7 cellular contexts compared by ENCODE assay signal in genomic region chr11:72722050-72722748, GRCh38. TPM values are rescaled to one million over a fixed set of nuclear protein-coding genes. Genes with fewer than 3 reads are reported as not detected.
DNase-seq lines count a peak whose midpoint lies in the region; ATAC-seq, FAIRE-seq and TF ChIP-seq lines count a peak whose summit lies in the region.

No MANE protein-coding gene starts in this region.

- TF ChIP-seq CTCF in astrocyte (IDR thresholded peaks at IDR 0.05; ENCODE audit: insufficient read depth, low read depth, low read length) (no peak), sigmoid colon (IDR thresholded peaks at IDR 0.05) (no peak)

- H3K27me3 Mint-ChIP-seq in astrocyte (ENCODE audit: low read depth, unreplicated experiment): no peaks in the 10 kb centered on the region

- peak overlapping the region; percentile 92 for H3K4me2 ChIP-seq in astrocyte (ENCODE audit: low read length)

- peak; percentile 47 for FAIRE-seq in astrocyte (lab: Jason Lieb, UNC)

- H3K4me3 Mint-ChIP-seq in astrocyte (ENCODE audit: unreplicated experiment): peak overlapping the region; percentile 67

- peak overlapping the region; percentile 58 for H3K4me3 ChIP-seq in astrocyte (ENCODE audit: insufficient read depth, low read depth, low read length)
- H3K4me3 ChIP-seq in sigmoid colon: peak overlapping the region; percentile 56 to 82 (median 62)

- H2AFZ ChIP-seq in astrocyte (ENCODE audit: low read depth, low read length): peak overlapping the region; percentile 82

- H3K4me1 Mint-ChIP-seq in astrocyte (ENCODE audit: low read depth, unreplicated experiment): peaks cover 34% of the 10 kb centered on the region

- no peak for TF ChIP-seq EP300 in sigmoid colon (IDR thresholded peaks at IDR 0.05)

- H3K79me2 ChIP-seq in astrocyte (ENCODE audit: insufficient read depth, low read length): peaks cover 71% of the 10 kb centered on the region

- intact Hi-C loops in sigmoid colon (cut with DNase I): loop anchor here (10.0 kb wide), 1 partner anchor 423 kb away; the partner anchor contains the start of gene FCHSD2

- H3K9ac ChIP-seq in astrocyte (ENCODE audit: low read length): peak overlapping the region; percentile 82

- H3K9me3 Mint-ChIP-seq in astrocyte (ENCODE audit: unreplicated experiment): no peaks in the 10 kb centered on the region

- peaks cover 2% of the 10 kb centered on the region for H3K36me3 ChIP-seq in astrocyte (ENCODE audit: insufficient read depth, low read length)
- H3K36me3 ChIP-seq in sigmoid colon: peaks cover 0 to 8% (median 2%) of the 10 kb centered on the region in 4 donors

- peak; percentile 68 for ATAC-seq in GM18505 (IDR thresholded peaks at IDR 0.05; ENCODE audit: unreplicated experiment)
- peak; percentile 73 for ATAC-seq in HG02870 (IDR thresholded peaks at IDR 0.05; ENCODE audit: unreplicated experiment)

- 0 to 1% methylated on average over 10 of the region's 10 CpGs for WGBS in sigmoid colon, 2 donors

- peak; percentile 70 for DNase-seq in NCI-H1694 (lab: John Stamatoyannopoulos, UW)
- peak; percentile 76 for DNase-seq in T-helper 22 cell (ENCODE audit: low read depth)
- DNase-seq in astrocyte (ENCODE audit: low read depth): peak; percentile 90
- peak; percentile 99 for DNase-seq in hepatic stellate cell (ENCODE audit: low spot score)
- DNase-seq in sigmoid colon: peak; percentile 93

- H3K27me3 ChIP-seq in astrocyte (ENCODE audit: insufficient read depth, low read length) (no peaks in the 10 kb centered on the region), sigmoid colon (no peaks in the 10 kb centered on the region)

- peak overlapping the region; percentile 68 for H3K27ac ChIP-seq in astrocyte (ENCODE audit: low read depth, low read length)
- H3K27ac ChIP-seq in sigmoid colon: peak overlapping the region; percentile 83 to 89 (median 88)

- peaks cover 48% of the 10 kb centered on the region for H4K20me1 ChIP-seq in astrocyte (ENCODE audit: insufficient read depth, low read length)

- peak; percentile 78 for TF ChIP-seq POLR2A in GM18505 (IDR thresholded peaks at IDR 0.05; ENCODE audit: borderline replicate concordance, extremely low read depth, insufficient read depth, insufficient read length)
- no peak for TF ChIP-seq POLR2A in sigmoid colon (IDR thresholded peaks at IDR 0.05)

- H3K9me3 ChIP-seq in astrocyte (ENCODE audit: insufficient read depth, low read depth, low read length) (no peaks in the 10 kb centered on the region), sigmoid colon (no peaks in the 10 kb centered on the region)

- H3K4me1 ChIP-seq in astrocyte (ENCODE audit: insufficient read depth, low read length) (peaks cover 29% of the 10 kb centered on the region), sigmoid colon (peaks cover 0 to 67% (median 53%) of the 10 kb centered on the region in 4 donors)

- peaks cover 7% of the 10 kb centered on the region for H3K36me3 Mint-ChIP-seq in astrocyte (ENCODE audit: low read depth, unreplicated experiment)

- H3K27ac Mint-ChIP-seq in astrocyte (ENCODE audit: unreplicated experiment): peak overlapping the region; percentile 63

RNA-seq across cellular contexts. Expression of gene ARAP1, which starts 30.0 kb away (rescaled TPM):
- total RNA-seq in astrocyte: 31.9 and 33.8 TPM in 2 replicates
- 100 to 1,000 TPM in 1 of 4 donors, 10 to 100 TPM in 3; 56.5 to 135 (median 70.0) TPM for total RNA-seq in sigmoid colon
- 10 to 100 TPM; 31.9 to 81.7 (median 34.2) TPM for polyA plus RNA-seq in sigmoid colon

RNA-seq across cellular contexts. Expression of gene PDE2A, which starts 48.0 kb away (rescaled TPM):
- total RNA-seq in astrocyte (0.75 and 0.82 TPM in 2 replicates), sigmoid colon (10 to 100 TPM; 48.9 to 75.1 (median 62.1) TPM)
- 10 to 100 TPM in 1 of 3 donors, 1 to 10 TPM in 2; 1.8 to 14.7 (median 4.8) TPM for polyA plus RNA-seq in sigmoid colon

Comparison
In these comparisons a context has a peak if more than half of its experiments do, and no peak if none do; other contexts are left out.
1. Peak in every context shown above with its lines: DNase-seq, ATAC-seq, H3K4me3 ChIP-seq and H3K27ac ChIP-seq.
2. RNA of gene PDE2A, which starts 48.0 kb away (total RNA-seq): 48.9 to 75.1 TPM in sigmoid colon; 0.75 to 0.82 TPM in astrocyte; every median in the first group is over 10 times any median in the second.